Comparison of ENCODE assay signal across 1 cellular context in the genomic region with DNA sequence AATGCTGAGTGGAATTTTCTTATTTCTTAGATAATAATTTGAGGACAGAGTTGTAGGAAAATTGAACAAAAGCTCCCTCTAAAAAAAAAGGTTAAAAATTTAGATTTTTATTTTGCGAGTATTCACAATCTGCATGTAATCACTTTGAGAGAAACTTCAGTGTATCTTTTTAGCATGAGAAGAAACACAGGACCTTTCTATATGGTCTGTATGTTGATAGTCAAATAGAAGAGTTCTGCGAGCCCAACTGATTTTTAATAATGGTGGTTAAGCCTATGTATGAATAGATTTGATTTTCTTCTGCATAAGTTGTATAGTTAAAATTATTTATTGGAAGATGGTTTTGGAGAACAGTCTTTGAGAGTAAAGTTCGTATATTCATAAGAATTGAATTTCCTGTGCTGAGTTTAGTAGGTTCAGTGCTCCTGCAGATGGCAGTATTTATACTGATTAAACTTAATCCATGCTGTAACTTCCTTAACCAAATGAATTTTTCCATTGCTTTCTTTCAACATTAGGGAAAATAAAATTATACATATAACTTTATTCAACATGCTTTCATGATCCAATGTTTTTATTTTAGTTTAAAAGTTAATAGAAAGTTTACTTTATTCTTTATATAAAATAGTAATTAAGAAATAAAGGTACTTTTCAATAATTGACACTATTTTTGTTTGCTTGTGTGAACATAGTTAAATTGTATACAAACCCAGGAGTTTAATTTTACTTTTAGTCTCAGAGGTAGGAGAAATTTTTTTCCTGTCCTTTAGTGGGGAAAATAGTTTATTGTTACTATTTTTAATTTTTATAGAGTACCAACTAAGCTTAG.
TF ChIP-seq lines count a peak whose summit lies in the region.

No MANE protein-coding gene starts in this region.

TF ChIP-seq in GM12878, 131 proteins besides CTCF, POLR2A, EP300 and RAD21:
- TF ChIP-seq CHD1 (IDR thresholded peaks at IDR 0.05; ENCODE audit: low read depth, low read length), result no peak
- TF ChIP-seq POLR2AphosphoS5 (IDR thresholded peaks at IDR 0.05; ENCODE audit: low read length), result no peak
- no peak for TF ChIP-seq BACH1 (IDR thresholded peaks at IDR 0.05; ENCODE audit: borderline replicate concordance)
- no peak for TF ChIP-seq BRCA1 (IDR thresholded peaks at IDR 0.05; ENCODE audit: low read depth, low read length)
- no peak for TF ChIP-seq ZSCAN29 (IDR thresholded peaks at IDR 0.05)
- no peak for TF ChIP-seq SIX5 (IDR thresholded peaks at IDR 0.05; ENCODE audit: low read depth, low read length, severe bottlenecking)
- TF ChIP-seq, protein P1, sequence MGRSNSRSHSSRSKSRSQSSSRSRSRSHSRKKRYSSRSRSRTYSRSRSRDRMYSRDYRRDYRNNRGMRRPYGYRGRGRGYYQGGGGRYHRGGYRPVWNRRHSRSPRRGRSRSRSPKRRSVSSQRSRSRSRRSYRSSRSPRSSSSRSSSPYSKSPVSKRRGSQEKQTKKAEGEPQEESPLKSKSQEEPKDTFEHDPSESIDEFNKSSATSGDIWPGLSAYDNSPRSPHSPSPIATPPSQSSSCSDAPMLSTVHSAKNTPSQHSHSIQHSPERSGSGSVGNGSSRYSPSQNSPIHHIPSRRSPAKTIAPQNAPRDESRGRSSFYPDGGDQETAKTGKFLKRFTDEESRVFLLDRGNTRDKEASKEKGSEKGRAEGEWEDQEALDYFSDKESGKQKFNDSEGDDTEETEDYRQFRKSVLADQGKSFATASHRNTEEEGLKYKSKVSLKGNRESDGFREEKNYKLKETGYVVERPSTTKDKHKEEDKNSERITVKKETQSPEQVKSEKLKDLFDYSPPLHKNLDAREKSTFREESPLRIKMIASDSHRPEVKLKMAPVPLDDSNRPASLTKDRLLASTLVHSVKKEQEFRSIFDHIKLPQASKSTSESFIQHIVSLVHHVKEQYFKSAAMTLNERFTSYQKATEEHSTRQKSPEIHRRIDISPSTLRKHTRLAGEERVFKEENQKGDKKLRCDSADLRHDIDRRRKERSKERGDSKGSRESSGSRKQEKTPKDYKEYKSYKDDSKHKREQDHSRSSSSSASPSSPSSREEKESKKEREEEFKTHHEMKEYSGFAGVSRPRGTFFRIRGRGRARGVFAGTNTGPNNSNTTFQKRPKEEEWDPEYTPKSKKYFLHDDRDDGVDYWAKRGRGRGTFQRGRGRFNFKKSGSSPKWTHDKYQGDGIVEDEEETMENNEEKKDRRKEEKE (IDR thresholded peaks at IDR 0.05), result no peak
- no peak for TF ChIP-seq E2F4 (IDR thresholded peaks at IDR 0.05; ENCODE audit: low read depth, low read length)
- TF ChIP-seq SREBF2 (IDR thresholded peaks at IDR 0.05; ENCODE audit: low read length), result no peak
- no peak for TF ChIP-seq NR2F1 (conservative IDR thresholded peaks at IDR 0.05)
